In genomic region chr7:2781636-2782035, GRCh38 we compare ENCODE assay signal across 20 cellular contexts.
"Had no signal": no experiment of that assay in that cellular context is flagged by ENCODE, and none has a peak within 500 bp of the region (broad histone marks: within the 10 kb centered on the region; RNA-seq: fewer than 3 reads in every experiment).

No MANE protein-coding gene starts in this region.

- H3K27ac ChIP-seq: neutrophil, SJSA1, suprapubic skin, upper lobe of left lung had no signal

- DNase-seq: activated CD4-positive, alpha-beta T cell treated with anti-CD3 and anti-CD28 coated beads for 36 hours; activated CD8-positive, alpha-beta memory T cell treated with anti-CD3 and anti-CD28 coated beads for 24 hours; activated effector memory CD4-positive, alpha-beta T cell treated with Interleukin-2 at 50 U/mL for 16 hours; activated naive CD8-positive, alpha-beta T cell treated with anti-CD3 and anti-CD28 coated beads for 36 hours; anterior cingulate cortex; caudate nucleus; cortex of kidney; effector memory CD4-positive, alpha-beta T cell; glutamatergic neuron; left cardiac atrium; naive thymus-derived CD4-positive, alpha-beta T cell; right cardiac atrium; stimulated activated CD4-positive, alpha-beta T cell treated with anti-CD3 and anti-CD28 coated beads, Interleukin-2, amount 100 ng/mL, for 24 hours; stimulated activated naive CD4-positive, alpha-beta T cell treated with Interleukin-2 at 50 U/mL for 16 hours; T-helper 9 cell; upper lobe of left lung had no signal

- H3K4me1 ChIP-seq: suprapubic skin had no signal

- H3K9me3 ChIP-seq: neutrophil, SJSA1, suprapubic skin, upper lobe of left lung had no signal

- H3K36me3 ChIP-seq: suprapubic skin, upper lobe of left lung had no signal

- ATAC-seq: left cardiac atrium; naive thymus-derived CD4-positive, alpha-beta T cell; right cardiac atrium had no signal

- H3K27me3 ChIP-seq: neutrophil, SJSA1, suprapubic skin, upper lobe of left lung had no signal

- H3K4me3 ChIP-seq: lung, SJSA1, suprapubic skin, upper lobe of left lung had no signal
